In the genomic region with DNA sequence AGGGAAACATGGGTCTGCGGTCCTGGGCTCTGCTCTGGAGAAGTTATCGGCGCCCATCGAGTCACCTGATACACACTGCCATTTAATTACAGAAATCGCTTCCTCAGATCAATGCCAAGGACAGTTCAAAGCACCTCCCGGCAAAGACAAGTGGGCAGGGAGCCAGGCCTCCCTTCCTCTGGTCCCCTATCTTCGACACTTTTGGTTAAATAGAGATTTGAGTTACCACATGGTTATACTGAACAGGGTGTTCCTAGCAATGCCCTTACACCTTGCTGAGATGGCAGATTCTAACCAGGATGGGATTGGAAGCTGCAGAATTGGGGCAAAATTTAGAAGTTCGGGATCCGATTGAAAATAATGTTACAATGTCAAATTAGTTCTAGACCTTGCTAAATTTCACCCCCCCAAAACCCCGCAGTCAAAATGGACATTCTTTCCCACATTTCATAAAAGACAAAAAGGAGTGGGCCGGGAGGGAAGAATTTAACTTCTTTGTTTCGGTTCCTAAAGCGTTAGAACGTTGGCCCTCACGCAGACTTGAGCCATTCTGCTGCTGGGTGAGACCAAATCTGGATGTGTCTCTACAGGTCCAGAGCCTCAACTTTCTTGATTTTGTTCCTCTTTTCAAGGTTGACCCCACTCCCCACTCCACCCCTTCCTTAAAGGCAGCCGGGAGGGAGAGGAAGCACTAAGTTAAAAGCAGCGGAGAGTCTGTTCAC, we compare ENCODE assay signal across 9 cellular contexts. TPM values are rescaled to one million over a fixed set of nuclear protein-coding genes. Genes with fewer than 3 reads are reported as not detected.
DNase-seq lines count a peak whose midpoint lies in the region; ATAC-seq, FAIRE-seq and TF ChIP-seq lines count a peak whose summit lies in the region.
"Had no signal": no experiment of that assay in that cellular context is flagged by ENCODE, and none has a peak within 500 bp of the region (broad histone marks: within the 10 kb centered on the region; RNA-seq: fewer than 3 reads in every experiment).

No MANE protein-coding gene starts in this region.

- H3K27ac ChIP-seq in A549 = no peak overlapping the region
- no peak overlapping the region for H3K27ac ChIP-seq in lower lobe of right lung

- no peak overlapping the region for H3K4me3 ChIP-seq in A549
- peak overlapping the region; percentile 48 for H3K4me3 ChIP-seq in lower lobe of right lung

- no peak for TF ChIP-seq RAD21 in A549 (conservative IDR thresholded peaks at IDR 0.05 in 1 of 2, IDR thresholded peaks at IDR 0.05 in 1 of 2)

- 63% methylated on average over 17 of the region's 17 CpGs for WGBS in A549 (ENCODE audit: missing lambda C conversion rate)

- CTCF ChIA-PET in A549 (lab: Yijun Ruan, JAX) = interaction anchor here (0.6 to 3.9 kb wide), 51 partner anchors 9 to 1301 kb away, joined by 3 to 51 read pairs (median 4); a partner anchor contains a TSS

- H3K27ac Mint-ChIP-seq in activated naive CD8-positive, alpha-beta T cell treated with anti-CD3 and anti-CD28 coated beads, Interleukin-2, amount 10 ng/mL, durations not matched to agents 7 days and 5 days = no peak overlapping the region

- DNase-seq in A549 (ENCODE audit: low read depth in 1 of 2, low spot score in 1 of 2) (no peak), lower lobe of right lung (no peak), NCI-H1092 treated with DMSO at 0.1 percent for 48 hours (lab: John Stamatoyannopoulos, UW) (no peak), HuH-7 (ENCODE audit: low spot score) (no peak), NCI-H345 treated with DMSO at 0.1 percent for 48 hours (lab: John Stamatoyannopoulos, UW; ENCODE audit: unreplicated experiment) (no peak)
- no peak for DNase-seq in activated naive CD8-positive, alpha-beta T cell treated with anti-CD3 and anti-CD28 coated beads, Interleukin-2, amount 10 ng/mL, durations not matched to agents 7 days and 5 days

- intact Hi-C loops in lower lobe of right lung (cut with DNase I) = no loop called here

- no peak for FAIRE-seq in A549 (lab: Jason Lieb, UNC)

- peaks cover 5% of the 10 kb centered on the region; the same call in 1 of the 3 replicates for H3K4me1 ChIP-seq in A549
- peaks cover 23% of the 10 kb centered on the region for H3K4me1 ChIP-seq in lower lobe of right lung

- peaks cover 86% of the 10 kb centered on the region for H3K27me3 Mint-ChIP-seq in activated naive CD8-positive, alpha-beta T cell treated with anti-CD3 and anti-CD28 coated beads, Interleukin-2, amount 10 ng/mL, durations not matched to agents 7 days and 5 days

- H3K4me1 Mint-ChIP-seq in activated naive CD8-positive, alpha-beta T cell treated with anti-CD3 and anti-CD28 coated beads, Interleukin-2, amount 10 ng/mL, durations not matched to agents 7 days and 5 days = peaks cover 30% of the 10 kb centered on the region

- no peak for TF ChIP-seq CTCF in A549 (IDR thresholded peaks at IDR 0.05)
- TF ChIP-seq CTCF in lower lobe of right lung (IDR thresholded peaks at IDR 0.05) = no peak

- H3K4me2 ChIP-seq in A549 = peak overlapping the region; percentile 74

- H3K36me3 ChIP-seq in lower lobe of right lung = no peaks in the 10 kb centered on the region

- H3K9me3 Mint-ChIP-seq in activated naive CD8-positive, alpha-beta T cell treated with anti-CD3 and anti-CD28 coated beads, Interleukin-2, amount 10 ng/mL, durations not matched to agents 7 days and 5 days = peaks cover 8% of the 10 kb centered on the region

- H3K36me3 Mint-ChIP-seq in activated naive CD8-positive, alpha-beta T cell treated with anti-CD3 and anti-CD28 coated beads, Interleukin-2, amount 10 ng/mL, durations not matched to agents 7 days and 5 days = peaks cover 2% of the 10 kb centered on the region

- H3K27me3 ChIP-seq in lower lobe of right lung (ENCODE audit: low read depth) = peaks cover 77% of the 10 kb centered on the region

- TF ChIP-seq EP300 in A549 (IDR thresholded peaks at IDR 0.05) = no peak

- peak overlapping the region; percentile 80 for H3K4me3 Mint-ChIP-seq in activated naive CD8-positive, alpha-beta T cell treated with anti-CD3 and anti-CD28 coated beads, Interleukin-2, amount 10 ng/mL, durations not matched to agents 7 days and 5 days

- no peak for TF ChIP-seq POLR2A in A549 (IDR thresholded peaks at IDR 0.05; ENCODE audit: low read length)

- POLR2A ChIA-PET in A549 (lab: Yijun Ruan, JAX) = interaction anchor here (1.3 kb wide), 1 partner anchor 951 kb away, joined by 5 read pairs; no protein-coding TSS in a partner anchor
- POLR2A ChIA-PET in activated naive CD8-positive, alpha-beta T cell treated with anti-CD3 and anti-CD28 coated beads, Interleukin-2, amount 10 ng/mL, durations not matched to agents 7 days and 5 days (lab: Charles Lee) = no interaction called here

- ATAC-seq in A549 (no peak), HG02588 (IDR thresholded peaks at IDR 0.05; ENCODE audit: unreplicated experiment) (peak; percentile 7), lower lobe of right lung (peak; percentile 34 to 57), GM18867 (IDR thresholded peaks at IDR 0.05; ENCODE audit: unreplicated experiment) (no peak)
- ATAC-seq in activated naive CD8-positive, alpha-beta T cell treated with anti-CD3 and anti-CD28 coated beads, Interleukin-2, amount 10 ng/mL, durations not matched to agents 7 days and 5 days (ENCODE audit: low read depth) = no peak

- H3K9me3 ChIP-seq in A549 = no peaks in the 10 kb centered on the region
- no peaks in the 10 kb centered on the region for H3K9me3 ChIP-seq in lower lobe of right lung

TF ChIP-seq in A549, 52 proteins besides CTCF, POLR2A, EP300 and RAD21:
- no peak for TF ChIP-seq HEYL (CRISPR knock-in tag; IDR thresholded peaks at IDR 0.05)
- TF ChIP-seq, protein P1, sequence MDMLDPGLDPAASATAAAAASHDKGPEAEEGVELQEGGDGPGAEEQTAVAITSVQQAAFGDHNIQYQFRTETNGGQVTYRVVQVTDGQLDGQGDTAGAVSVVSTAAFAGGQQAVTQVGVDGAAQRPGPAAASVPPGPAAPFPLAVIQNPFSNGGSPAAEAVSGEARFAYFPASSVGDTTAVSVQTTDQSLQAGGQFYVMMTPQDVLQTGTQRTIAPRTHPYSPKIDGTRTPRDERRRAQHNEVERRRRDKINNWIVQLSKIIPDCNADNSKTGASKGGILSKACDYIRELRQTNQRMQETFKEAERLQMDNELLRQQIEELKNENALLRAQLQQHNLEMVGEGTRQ (IDR thresholded peaks at IDR 0.05) = no peak
- no peak for TF ChIP-seq FOSB (CRISPR knock-in tag; IDR thresholded peaks at IDR 0.05)
- no peak for TF ChIP-seq EHMT2 (IDR thresholded peaks at IDR 0.05; ENCODE audit: low read depth)
- TF ChIP-seq, protein P2, sequence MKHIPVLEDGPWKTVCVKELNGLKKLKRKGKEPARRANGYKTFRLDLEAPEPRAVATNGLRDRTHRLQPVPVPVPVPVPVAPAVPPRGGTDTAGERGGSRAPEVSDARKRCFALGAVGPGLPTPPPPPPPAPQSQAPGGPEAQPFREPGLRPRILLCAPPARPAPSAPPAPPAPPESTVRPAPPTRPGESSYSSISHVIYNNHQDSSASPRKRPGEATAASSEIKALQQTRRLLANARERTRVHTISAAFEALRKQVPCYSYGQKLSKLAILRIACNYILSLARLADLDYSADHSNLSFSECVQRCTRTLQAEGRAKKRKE (CRISPR knock-in tag; IDR thresholded peaks at IDR 0.05; ENCODE audit: low read depth) = no peak
- TF ChIP-seq HDAC2 (IDR thresholded peaks at IDR 0.05) = no peak
- TF ChIP-seq TFCP2L1 (CRISPR knock-in tag; IDR thresholded peaks at IDR 0.05) = no peak
- TF ChIP-seq ZNF302 (CRISPR knock-in tag; IDR thresholded peaks at IDR 0.05) = no peak
- TF ChIP-seq CEBPB (IDR thresholded peaks at IDR 0.05) = no peak
- TF ChIP-seq, protein P3, sequence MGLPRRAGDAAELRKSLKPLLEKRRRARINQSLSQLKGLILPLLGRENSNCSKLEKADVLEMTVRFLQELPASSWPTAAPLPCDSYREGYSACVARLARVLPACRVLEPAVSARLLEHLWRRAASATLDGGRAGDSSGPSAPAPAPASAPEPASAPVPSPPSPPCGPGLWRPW (IDR thresholded peaks at IDR 0.05) = no peak
- no peak for TF ChIP-seq RFX5 (IDR thresholded peaks at IDR 0.05)
- TF ChIP-seq PHF8 (IDR thresholded peaks at IDR 0.05; ENCODE audit: borderline replicate concordance, low read depth) = no peak
- no peak for TF ChIP-seq ZFP36 (IDR thresholded peaks at IDR 0.05; ENCODE audit: borderline replicate concordance, partially characterized antibody)
TF ChIP-seq in A549: peak in this region for 0.

RNA-seq across cellular contexts. Expression of a gene that starts 2.2 kb away (rescaled TPM):
- not detected in 2 replicates for polyA plus RNA-seq in A549 (2011; rRNA removed)
- polyA plus RNA-seq in A549 (2012; cell fraction: cytosol; rRNA removed) = not detected in 2 replicates
- not detected in 2 replicates for polyA plus RNA-seq in A549 (2012; cell fraction: nucleus; rRNA removed)
- not detected in 3 replicates for polyA plus RNA-seq in A549 (2017; fragmentation: RNase III; extraction: RNeasy Plus Mini Kit Qiagen cat#74134 plus additional on column Dnase treatment)
- not detected in 2 replicates for polyA minus RNA-seq in A549 (2011; rRNA and poly(A)+ RNA removed)
- not detected for total RNA-seq in activated naive CD8-positive, alpha-beta T cell treated with anti-CD3 and anti-CD28 coated beads, Interleukin-2, amount 10 ng/mL, durations not matched to agents 7 days and 5 days
- total RNA-seq in lower lobe of right lung = not detected
- total RNA-seq: mucosa of gallbladder had no signal

RNA-seq across cellular contexts. Expression of a gene that starts 21.5 kb away (rescaled TPM):
- not detected in 2 replicates for polyA plus RNA-seq in A549 (2011; rRNA removed)
- 0.08 and 0.09 TPM in 2 replicates for polyA plus RNA-seq in A549 (2012; cell fraction: cytosol; rRNA removed)
- not detected in 2 replicates for polyA plus RNA-seq in A549 (2012; cell fraction: nucleus; rRNA removed)
- polyA plus RNA-seq in A549 (2017; fragmentation: RNase III; extraction: RNeasy Plus Mini Kit Qiagen cat#74134 plus additional on column Dnase treatment) = not detected in 3 replicates
- polyA minus RNA-seq in A549 (2011; rRNA and poly(A)+ RNA removed) = not detected in 2 replicates
- total RNA-seq in activated naive CD8-positive, alpha-beta T cell treated with anti-CD3 and anti-CD28 coated beads, Interleukin-2, amount 10 ng/mL, durations not matched to agents 7 days and 5 days = not detected
- not detected for total RNA-seq in lower lobe of right lung
- total RNA-seq: mucosa of gallbladder had no signal

Comparison
In these comparisons a context has a peak if more than half of its experiments do, and no peak if none do; other contexts are left out.
1. ATAC-seq: peak in HG02588 (single experiment) and lower lobe of right lung (2 of 2); none in A549 (0 of 2), activated naive CD8-positive, alpha-beta T cell treated with anti-CD3 and anti-CD28 coated beads, Interleukin-2, amount 10 ng/mL, durations not matched to agents 7 days and 5 days (single experiment) and GM18867 (single experiment).